10 cellular contexts compared by ENCODE assay signal in the genomic region with DNA sequence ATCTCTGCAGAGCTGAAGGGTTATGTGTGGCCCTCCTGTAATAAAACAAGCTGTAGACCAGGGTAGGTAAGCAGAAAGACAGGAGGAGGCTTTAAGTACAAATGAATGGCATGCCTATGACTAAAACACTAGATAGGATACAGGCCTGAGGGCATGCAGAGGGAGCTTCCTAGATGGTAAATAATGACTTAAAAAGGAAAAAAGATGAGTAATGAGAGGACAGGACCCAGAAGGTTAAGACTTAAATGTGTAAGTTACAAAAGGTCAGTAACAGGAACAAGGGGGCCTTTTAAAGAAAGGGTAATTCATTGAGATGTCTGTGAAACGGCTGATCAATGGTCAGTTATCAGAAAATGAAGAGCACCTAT.
DNase-seq lines count a peak whose midpoint lies in the region; ATAC-seq and TF ChIP-seq lines count a peak whose summit lies in the region.
"Had no signal": no experiment of that assay in that cellular context is flagged by ENCODE, and none has a peak within 500 bp of the region (broad histone marks: within the 10 kb centered on the region; RNA-seq: fewer than 3 reads in every experiment).

No MANE protein-coding gene starts in this region.

- H3K36me3 ChIP-seq in GM23338 (ENCODE audit: insufficient read depth) = no peaks in the 10 kb centered on the region
- H3K36me3 ChIP-seq in prostate gland = no peaks in the 10 kb centered on the region
- H3K36me3 ChIP-seq in mucosa of descending colon (ENCODE audit: low read depth) = no peaks in the 10 kb centered on the region
- H3K36me3 ChIP-seq in HAP-1 (replicated peaks) = no peaks in the 10 kb centered on the region

- H2AFZ ChIP-seq in GM23338 = no peak overlapping the region

- no peaks in the 10 kb centered on the region; the same call in 1 of the 2 replicates for H3K9me2 ChIP-seq in GM23338 (ENCODE audit: insufficient read depth)

- H3K4me3 Mint-ChIP-seq in GM23338 = no peak overlapping the region
- H3K4me3 Mint-ChIP-seq: CD4-positive, alpha-beta memory T cell had no signal

- TF ChIP-seq CTCF in GM23338 (conservative IDR thresholded peaks at IDR 0.05; ENCODE audit: low read depth in 2 of 2) (no peak), fibroblast of villous mesenchyme (IDR thresholded peaks at IDR 0.05; ENCODE audit: insufficient read depth, low read depth, low read length) (no peak), prostate gland (IDR thresholded peaks at IDR 0.05) (no peak), mucosa of descending colon (IDR thresholded peaks at IDR 0.05) (no peak)

- H3K27ac ChIP-seq in GM23338 (ENCODE audit: low read depth) = no peak overlapping the region
- peak overlapping the region; percentile 64 to 86 for H3K27ac ChIP-seq in prostate gland

- no peaks in the 10 kb centered on the region for H3K9me3 ChIP-seq in prostate gland
- no peaks in the 10 kb centered on the region for H3K9me3 ChIP-seq in mucosa of descending colon
- no peaks in the 10 kb centered on the region for H3K9me3 ChIP-seq in HAP-1

- H3K79me2 ChIP-seq in GM23338 (replicated peaks; ENCODE audit: insufficient read depth) = peaks cover 91% of the 10 kb centered on the region

- no peak overlapping the region for H3K27ac Mint-ChIP-seq in GM23338

- DNase-seq in GM23338 (ENCODE audit: low spot score) (no peak), SK-MEL-5 (ENCODE audit: low read depth, low spot score) (peak; percentile 92), fibroblast of villous mesenchyme (ENCODE audit: low read depth) (peak; percentile 46), prostate gland (ENCODE audit: low spot score) (no peak), mucosa of descending colon (no peak), NCI-H1930 (lab: John Stamatoyannopoulos, UW) (no peak), HAP-1 (ENCODE audit: low spot score in 2 of 2) (no peak)
- DNase-seq in stimulated activated CD4-positive, alpha-beta T cell treated with anti-CD3 and anti-CD28 coated beads, Interleukin-4, amount 100 ng/mL, for 1 hour = no peak
- DNase-seq: CD4-positive, alpha-beta memory T cell; NCI-H1105 had no signal

- TF ChIP-seq POLR2A in prostate gland (IDR thresholded peaks at IDR 0.05) = no peak

- peaks cover 70% of the 10 kb centered on the region for H3K4me1 ChIP-seq in GM23338 (ENCODE audit: insufficient read depth)
- peaks cover 30% of the 10 kb centered on the region for H3K4me1 ChIP-seq in prostate gland (replicated peaks)
- H3K4me1 ChIP-seq in mucosa of descending colon (ENCODE audit: low read depth) = peaks cover 46% of the 10 kb centered on the region
- H3K4me1 ChIP-seq in HAP-1 = peaks cover 46% of the 10 kb centered on the region

- ATAC-seq in GM23338 = peak; percentile 19; the same call in 2 of the 3 replicates
- ATAC-seq in mucosa of descending colon = no peak

- intact Hi-C loops in prostate gland (cut with DNase I) (no loop called here), mucosa of descending colon (cut with DNase I, micrococcal nuclease) (no loop called here)

- no peaks in the 10 kb centered on the region for H3K27me3 ChIP-seq in GM23338 (ENCODE audit: insufficient read depth)
- no peaks in the 10 kb centered on the region for H3K27me3 ChIP-seq in prostate gland (replicated peaks; ENCODE audit: insufficient read depth)
- H3K27me3 ChIP-seq in HAP-1 (ENCODE audit: low read depth) = no peaks in the 10 kb centered on the region

- in situ Hi-C loops in SK-MEL-5 (cut with HindIII; ENCODE audit: low pct_unique_long_range_greater_than_20kb, low sequenced_read_pairs) (no loop called here), HAP-1 (cut with MboI; ENCODE audit: low sequenced_read_pairs) (no loop called here)

- H3K9me3 Mint-ChIP-seq in GM23338 = no peaks in the 10 kb centered on the region
- H3K9me3 Mint-ChIP-seq: CD4-positive, alpha-beta memory T cell had no signal

- no peak overlapping the region for H3K4me3 ChIP-seq in GM23338
- H3K4me3 ChIP-seq in fibroblast of villous mesenchyme (ENCODE audit: low read depth, low read length) = no peak overlapping the region
- no peak overlapping the region for H3K4me3 ChIP-seq in prostate gland
- no peak overlapping the region for H3K4me3 ChIP-seq in mucosa of descending colon
- H3K4me3 ChIP-seq in HAP-1 = no peak overlapping the region

- H3K4me2 ChIP-seq in GM23338 = peak overlapping the region; percentile 14; the same call in 1 of the 2 replicates

- peaks cover 80% of the 10 kb centered on the region for H3K4me1 Mint-ChIP-seq in GM23338
- H3K4me1 Mint-ChIP-seq: CD4-positive, alpha-beta memory T cell had no signal

- H3K36me3 Mint-ChIP-seq in GM23338 (ENCODE audit: low read depth) = peaks cover 6% of the 10 kb centered on the region; the same call in 2 of the 3 replicates
- H3K36me3 Mint-ChIP-seq: CD4-positive, alpha-beta memory T cell had no signal

- H4K20me1 ChIP-seq in GM23338 (replicated peaks; ENCODE audit: insufficient read depth) = peaks cover 54% of the 10 kb centered on the region

- H3K27me3 Mint-ChIP-seq in GM23338 (ENCODE audit: insufficient read depth, low read depth, poor library complexity) = peaks cover 6% of the 10 kb centered on the region

- 87% methylated on average over 1 of the region's 1 CpG for WGBS in prostate gland

- H3F3A ChIP-seq in GM23338 (replicated peaks; ENCODE audit: low read depth) = peaks cover 8% of the 10 kb centered on the region; the same call in 1 of the 2 replicates

TF ChIP-seq in GM23338, 12 proteins besides CTCF, POLR2A, EP300 and RAD21:
- TF ChIP-seq POLR2AphosphoS5 (IDR thresholded peaks at IDR 0.05; ENCODE audit: low read depth) (no peak), ZNF114 (CRISPR knock-in tag; IDR thresholded peaks at IDR 0.05) (no peak), EZH2phosphoT487 (IDR thresholded peaks at IDR 0.05; ENCODE audit: unreplicated experiment) (no peak), JUNB (IDR thresholded peaks at IDR 0.05; ENCODE audit: unreplicated experiment) (no peak)
TF ChIP-seq in GM23338: peak in this region for 0.

Comparison
In these comparisons a context has a peak if more than half of its experiments do, and no peak if none do; other contexts are left out.
1. DNase-seq: peak in SK-MEL-5 (single experiment) and fibroblast of villous mesenchyme (single experiment); none in GM23338 (single experiment), prostate gland (single experiment), mucosa of descending colon (0 of 3), stimulated activated CD4-positive, alpha-beta T cell treated with anti-CD3 and anti-CD28 coated beads, Interleukin-4, amount 100 ng/mL, for 1 hour (single experiment), NCI-H1930 (0 of 2) and HAP-1 (0 of 2).